In genomic region chr6:157021267-157022021, GRCh38 we compare ENCODE assay signal across 8 cellular contexts.
DNase-seq lines count a peak whose midpoint lies in the region; ATAC-seq and TF ChIP-seq lines count a peak whose summit lies in the region.

No MANE protein-coding gene starts in this region.

- no peaks in the 10 kb centered on the region for H3K27me3 ChIP-seq in kidney epithelial cell (ENCODE audit: control insufficient read depth, insufficient read depth, low read length)

- H3K27me3 Mint-ChIP-seq in central memory CD8-positive, alpha-beta T cell = no peaks in the 10 kb centered on the region

- DNase-seq in AG09319 (ENCODE audit: extremely low read depth, low read depth) = peak; percentile 77
- DNase-seq in NCI-H2227 (lab: John Stamatoyannopoulos, UW; ENCODE audit: unreplicated experiment) = peak; percentile 90
- DNase-seq in central memory CD8-positive, alpha-beta T cell (ENCODE audit: low spot score in 2 of 2) = peak; percentile 85 to 88
- peak; percentile 45 for DNase-seq in kidney epithelial cell (ENCODE audit: low read depth)
- peak; percentile 92 for DNase-seq in stimulated activated CD4-positive, alpha-beta T cell treated with anti-CD3 and anti-CD28 coated beads, Interleukin-15, amount 100 ng/mL, for 24 hours

- H3K4me1 Mint-ChIP-seq in central memory CD8-positive, alpha-beta T cell = peaks cover 33% of the 10 kb centered on the region

- peak overlapping the region; percentile 64 for H3K4me3 ChIP-seq in kidney epithelial cell (ENCODE audit: low read depth, low read length)

- no peaks in the 10 kb centered on the region for H3K36me3 ChIP-seq in kidney epithelial cell (ENCODE audit: control insufficient read depth, insufficient read depth, low read length)

- ATAC-seq in GM18870 (IDR thresholded peaks at IDR 0.05; ENCODE audit: unreplicated experiment) = peak; percentile 66
- ATAC-seq in HG03103 (IDR thresholded peaks at IDR 0.05; ENCODE audit: low read depth, unreplicated experiment) = peak; percentile 55
- ATAC-seq in activated CD4-positive, CD25-positive, alpha-beta regulatory T cell treated with anti-CD3 and anti-CD28 coated beads, Interleukin-2, amount 50 U/mL, for 24 hours = peak; percentile 83 to 90
- ATAC-seq in central memory CD8-positive, alpha-beta T cell (replicated peaks; ENCODE audit: extremely low read depth, poor library complexity, severe bottlenecking) = peak; percentile 85

- no peaks in the 10 kb centered on the region for H3K9me3 Mint-ChIP-seq in central memory CD8-positive, alpha-beta T cell

- H3K27ac Mint-ChIP-seq in central memory CD8-positive, alpha-beta T cell (ENCODE audit: low read depth) = peak overlapping the region; percentile 95

- peak overlapping the region; percentile 88 for H3K4me3 Mint-ChIP-seq in central memory CD8-positive, alpha-beta T cell

- TF ChIP-seq CTCF in AG09319 (IDR thresholded peaks at IDR 0.05; ENCODE audit: low read depth, low read length) = no peak; the same call in none of the 2 replicates
- TF ChIP-seq CTCF in kidney epithelial cell (IDR thresholded peaks at IDR 0.05; ENCODE audit: insufficient read depth, low read length, poor library complexity, severe bottlenecking) = no peak

- H3K36me3 Mint-ChIP-seq in central memory CD8-positive, alpha-beta T cell (ENCODE audit: insufficient read depth) = peaks cover 20% of the 10 kb centered on the region

Comparison
In these comparisons a context has a peak if more than half of its experiments do, and no peak if none do; other contexts are left out.
1. Peak in every context shown above with its lines: DNase-seq, ATAC-seq and H3K4me3 ChIP-seq.